ENCODE assay signal across 8 cellular contexts in the genomic region with DNA sequence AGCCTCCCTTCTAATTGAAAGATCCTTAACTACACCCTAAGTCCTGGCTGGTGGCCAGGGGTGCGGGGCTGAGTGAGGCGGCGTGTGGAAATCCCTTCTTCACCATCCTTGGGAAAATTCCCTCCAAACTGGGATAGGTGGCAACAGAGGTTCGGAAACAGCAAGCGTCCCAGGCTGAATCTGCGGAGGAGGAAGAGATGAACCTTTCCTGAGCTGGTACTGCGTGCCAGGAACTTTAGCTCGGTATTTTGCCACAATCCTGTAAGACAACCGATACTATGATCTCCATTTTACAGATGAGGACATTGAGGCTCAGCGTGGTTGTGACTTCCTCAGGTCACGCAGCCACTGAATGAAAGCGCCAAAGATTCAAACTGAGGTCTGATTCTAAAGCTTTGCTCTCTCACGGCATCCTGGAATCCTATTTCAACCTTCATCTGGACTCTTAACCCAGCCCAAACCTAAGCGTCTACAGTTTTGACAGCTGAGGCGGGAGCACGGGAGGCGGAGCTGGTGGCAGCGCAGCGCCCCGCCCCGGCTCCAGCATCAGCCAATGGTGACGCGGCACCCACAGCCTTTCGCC. TPM values are rescaled to one million over a fixed set of nuclear protein-coding genes. Genes with fewer than 3 reads are reported as not detected.
DNase-seq lines count a peak whose midpoint lies in the region; ATAC-seq and TF ChIP-seq lines count a peak whose summit lies in the region.

No MANE protein-coding gene starts in this region.

- POLR2A ChIA-PET in activated B cell treated with CpG ODN at 0.5 μM for 24 hours (lab: Charles Lee), result interaction anchor here (0.7 to 1.2 kb wide), 16 partner anchors 13 to 675 kb away, joined by 3 to 34 read pairs (median 4); a partner anchor contains a TSS

- ATAC-seq in GM21529 (IDR thresholded peaks at IDR 0.05; ENCODE audit: unreplicated experiment) (peak; percentile 1), activated B cell treated with CpG ODN at 0.5 μM for 24 hours (ENCODE audit: low read depth) (no peak)

- H3K27ac Mint-ChIP-seq in activated B cell treated with CpG ODN at 0.5 μM for 24 hours, result peak overlapping the region; percentile 96

- H3K27me3 ChIP-seq in left ventricle myocardium inferior (ENCODE audit: low read depth) (no peaks in the 10 kb centered on the region), smooth muscle cell (ENCODE audit: low read depth) (no peaks in the 10 kb centered on the region)

- H3K9me3 Mint-ChIP-seq in activated B cell treated with CpG ODN at 0.5 μM for 24 hours, result no peaks in the 10 kb centered on the region

- DNase-seq in AG10803 (ENCODE audit: low read depth), result no peak
- DNase-seq in activated B cell treated with CpG ODN at 0.5 μM for 24 hours, result no peak
- DNase-seq in left ventricle myocardium inferior, result no peak
- DNase-seq in smooth muscle cell (lab: John Stamatoyannopoulos, UW; ENCODE audit: unreplicated experiment), result no peak
- no peak for DNase-seq in COR-L47 (lab: John Stamatoyannopoulos, UW)
- no peak for DNase-seq in iPS-NIHi7 (ENCODE audit: extremely low spot score)
- DNase-seq in NOMO-1 treated with DMSO at 0.1 percent for 48 hours (lab: John Stamatoyannopoulos, UW; ENCODE audit: unreplicated experiment), result no peak

- 19% methylated on average over 22 of the region's 24 CpGs for WGBS in smooth muscle cell (ENCODE audit: low lambda C conversion rate)

- peak overlapping the region; percentile 87 for H2AFZ ChIP-seq in smooth muscle cell (ENCODE audit: low read depth)

- H3K4me1 Mint-ChIP-seq in activated B cell treated with CpG ODN at 0.5 μM for 24 hours, result peaks cover 61% of the 10 kb centered on the region

- H3K27me3 Mint-ChIP-seq in activated B cell treated with CpG ODN at 0.5 μM for 24 hours, result no peaks in the 10 kb centered on the region

- intact Hi-C loops in activated B cell treated with CpG ODN at 0.5 μM for 24 hours (cut with micrococcal nuclease), result loop anchor here (1.0 to 2.0 kb wide), 4 partner anchors 153 to 677 kb away; a partner anchor contains a TSS
- intact Hi-C loops in left ventricle myocardium inferior (cut with micrococcal nuclease), result no loop called here

- peaks cover 57% of the 10 kb centered on the region for H3K36me3 Mint-ChIP-seq in activated B cell treated with CpG ODN at 0.5 μM for 24 hours (ENCODE audit: low read depth)

- H3K4me1 ChIP-seq in left ventricle myocardium inferior (peaks cover 46% of the 10 kb centered on the region), smooth muscle cell (ENCODE audit: low read depth) (peaks cover 3% of the 10 kb centered on the region)

- no peaks in the 10 kb centered on the region for H4K20me1 ChIP-seq in smooth muscle cell (ENCODE audit: low read depth)

- peaks cover 15% of the 10 kb centered on the region for H3K36me3 ChIP-seq in left ventricle myocardium inferior
- H3K36me3 ChIP-seq in smooth muscle cell (ENCODE audit: low read depth), result no peaks in the 10 kb centered on the region

- TF ChIP-seq CTCF in AG10803 (conservative IDR thresholded peaks at IDR 0.05; ENCODE audit: low read length) (peak; percentile 11; the same call in 1 of the 2 replicates), activated B cell treated with CpG ODN at 0.5 μM for 24 hours (IDR thresholded peaks at IDR 0.05) (no peak), left ventricle myocardium inferior (IDR thresholded peaks at IDR 0.05; ENCODE audit: borderline replicate concordance) (no peak), smooth muscle cell (IDR thresholded peaks at IDR 0.05; ENCODE audit: borderline replicate concordance, insufficient read depth, poor library complexity, severe bottlenecking) (no peak)

- H3K4me3 ChIP-seq in AG10803 (ENCODE audit: low read length), result peak overlapping the region; percentile 67
- H3K4me3 ChIP-seq in left ventricle myocardium inferior, result peak overlapping the region; percentile 95
- H3K4me3 ChIP-seq in smooth muscle cell, result peak overlapping the region; percentile 43

- H3K79me2 ChIP-seq in smooth muscle cell (ENCODE audit: low read depth), result no peaks in the 10 kb centered on the region

- H3K4me3 Mint-ChIP-seq in activated B cell treated with CpG ODN at 0.5 μM for 24 hours, result peak overlapping the region; percentile 86

- peak overlapping the region; percentile 74 for H3K4me2 ChIP-seq in smooth muscle cell

- H3K27ac ChIP-seq in left ventricle myocardium inferior (replicated peaks) (peak overlapping the region; percentile 88), smooth muscle cell (ENCODE audit: low read depth) (peak overlapping the region; percentile 62)

- H3K9ac ChIP-seq in smooth muscle cell (ENCODE audit: low read depth), result peak overlapping the region; percentile 26

- H3K9me3 ChIP-seq in left ventricle myocardium inferior (replicated peaks) (no peaks in the 10 kb centered on the region), smooth muscle cell (replicated peaks; ENCODE audit: low read depth) (no peaks in the 10 kb centered on the region)

- H3F3A ChIP-seq in smooth muscle cell (ENCODE audit: low read depth), result no peaks in the 10 kb centered on the region

- CTCF ChIA-PET in activated B cell treated with CpG ODN at 0.5 μM for 24 hours (lab: Charles Lee), result interaction anchor here (0.8 to 1.4 kb wide), 7 partner anchors 60 to 96 kb away, joined by 3 to 13 read pairs (median 5); a partner anchor contains a TSS

RNA-seq across cellular contexts. Expression of a gene that starts 0.6 kb away (rescaled TPM):
- total RNA-seq in activated B cell treated with CpG ODN at 0.5 μM for 24 hours (116 and 122 TPM in 2 replicates), left ventricle myocardium inferior (36.0 TPM), smooth muscle cell (13.8 and 33.3 TPM in 2 replicates)
- 10.2 and 11.3 TPM in 2 replicates for polyA plus RNA-seq in smooth muscle cell

RNA-seq across cellular contexts. Expression of a gene that starts 47.9 kb away (rescaled TPM):
- total RNA-seq in activated B cell treated with CpG ODN at 0.5 μM for 24 hours (2.9 and 3.7 TPM in 2 replicates), left ventricle myocardium inferior (0.52 TPM), smooth muscle cell (0.63 and 0.90 TPM in 2 replicates)
- polyA plus RNA-seq in smooth muscle cell, result 0.56 TPM in 1 of 2 replicates, not detected in the other

Comparison
In these comparisons a context has a peak if more than half of its experiments do, and no peak if none do; other contexts are left out.
1. H3K4me3 ChIP-seq: peak in every context shown above with its lines; median percentile 95 in left ventricle myocardium inferior; 67 in AG10803; 43 in smooth muscle cell.